In the genomic region with DNA sequence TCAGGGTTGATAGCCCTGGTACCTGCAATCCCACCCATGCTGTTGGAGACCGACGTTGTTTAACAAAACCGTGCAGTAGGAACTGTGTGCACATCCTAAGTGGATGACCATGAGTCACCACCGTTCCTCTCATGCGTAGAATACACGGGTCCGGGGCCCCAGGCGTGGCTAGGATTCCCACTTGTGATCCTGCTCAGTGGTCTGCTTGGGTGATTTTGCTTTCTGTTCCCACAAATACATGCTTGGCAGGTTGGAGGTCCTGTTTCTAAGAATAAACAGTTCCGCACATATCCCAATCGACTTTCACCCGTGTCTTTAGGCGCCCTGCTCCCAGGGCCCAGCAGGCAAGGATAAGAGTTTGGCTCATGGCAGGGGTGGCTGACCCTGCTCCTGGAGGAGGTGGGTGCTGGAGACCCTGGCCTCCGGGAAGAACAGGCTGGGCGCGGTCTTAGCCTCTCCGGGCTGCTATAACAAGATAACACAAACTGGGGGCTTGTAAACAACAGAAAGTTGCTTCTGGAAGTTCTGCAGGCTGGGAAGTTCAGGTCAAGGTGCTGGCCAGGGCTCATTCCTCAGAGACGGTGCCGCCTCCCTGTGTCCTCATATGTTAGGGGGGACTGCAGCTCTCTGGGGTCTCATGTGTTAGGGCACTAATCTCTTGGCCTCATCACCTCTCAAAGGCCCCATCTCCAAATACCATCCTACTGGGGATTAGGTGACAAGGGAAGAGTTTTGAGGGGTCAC, we compare ENCODE assay signal across 27 cellular contexts.
DNase-seq lines count a peak whose midpoint lies in the region; ATAC-seq, FAIRE-seq and TF ChIP-seq lines count a peak whose summit lies in the region.
"Had no signal": no experiment of that assay in that cellular context is flagged by ENCODE, and none has a peak within 500 bp of the region (broad histone marks: within the 10 kb centered on the region; RNA-seq: fewer than 3 reads in every experiment).

No MANE protein-coding gene starts in this region.

- H4K91ac ChIP-seq in H1 (replicated peaks; ENCODE audit: insufficient read length, low read length) (no peak overlapping the region), neuronal stem cell (ENCODE audit: low read depth, low read length, poor library complexity) (no peak overlapping the region)

- H2BK12ac ChIP-seq in H1 (ENCODE audit: low read depth, low read length) (0 out of 2 replicates have a peak overlapping the region, but pooled peaks have one; percentile 9), neuronal stem cell (ENCODE audit: low read length) (no peak overlapping the region)

- peaks cover 3% of the 10 kb centered on the region; the same call in 1 of the 2 replicates for H3K23me2 ChIP-seq in H1 (ENCODE audit: low read depth, low read length)

- H3K18ac ChIP-seq in H1 (ENCODE audit: extremely low read depth, low read length) (no peak overlapping the region), neuronal stem cell (ENCODE audit: low read length) (peak overlapping the region; percentile 54)

- H3K4ac ChIP-seq in H1 (replicated peaks; ENCODE audit: insufficient read length, low read depth, low read length) (no peak overlapping the region), neuronal stem cell (ENCODE audit: low read length) (no peak overlapping the region)

- no peak for TF ChIP-seq POLR2A in H1 (IDR thresholded peaks at IDR 0.05; ENCODE audit: control extremely low read depth in 1 of 2, low read depth in 2 of 2, low read length in 2 of 2)

- no peak overlapping the region for H4K5ac ChIP-seq in H1 (ENCODE audit: insufficient read length, low read depth, low read length)

- no peak overlapping the region for H3K14ac ChIP-seq in H1 (ENCODE audit: insufficient read length)
- H3K14ac ChIP-seq in neuronal stem cell (ENCODE audit: low read length): no peak overlapping the region

- intact Hi-C loops in Right ventricle myocardium inferior (cut with DNase I) (no loop called here), right cardiac atrium (cut with DNase I) (no loop called here)

- no peak overlapping the region for H2BK120ac ChIP-seq in H1 (replicated peaks; ENCODE audit: low read depth, low read length)
- H2BK120ac ChIP-seq in neuronal stem cell (ENCODE audit: low read depth, low read length): no peak overlapping the region

- no peak overlapping the region for H2BK20ac ChIP-seq in H1 (ENCODE audit: low read length)

- no peak for ATAC-seq in Right ventricle myocardium inferior
- ATAC-seq in right cardiac atrium: no peak
- ATAC-seq in GM21786 (IDR thresholded peaks at IDR 0.05; ENCODE audit: unreplicated experiment): no peak
- no peak for ATAC-seq in GM18907 (IDR thresholded peaks at IDR 0.05; ENCODE audit: unreplicated experiment)
- ATAC-seq: PC-3, SK-N-SH treated with all-trans-retinoic acid at 6 μM for 48 hours had no signal

- no peak overlapping the region for H3K56ac ChIP-seq in H1 (replicated peaks; ENCODE audit: insufficient read length, low read depth, low read length)

- H3K79me1 ChIP-seq in H1 (ENCODE audit: low read depth, low read length) (no peaks in the 10 kb centered on the region), neuronal stem cell (ENCODE audit: low read depth, low read length) (no peaks in the 10 kb centered on the region)

- FAIRE-seq in H1 (lab: Jason Lieb, UNC): no peak
- FAIRE-seq: GM12891 had no signal

- POLR2A ChIA-PET in H1 (lab: Charles Lee; ENCODE audit: partially characterized antibody): no interaction called here

- H3K9ac ChIP-seq in H1 (replicated peaks in 1 of 4; ENCODE audit: extremely low read depth in 1 of 4, low read depth in 3 of 4, low read length in 3 of 4): no peak overlapping the region
- H3K9ac ChIP-seq in neuronal stem cell (ENCODE audit: low read depth, low read length, poor library complexity): no peak overlapping the region

- H3K4me2 ChIP-seq in H1 (ENCODE audit: insufficient read depth in 1 of 2, low read depth in 2 of 2, low read length in 2 of 2): no peak overlapping the region
- no peak overlapping the region for H3K4me2 ChIP-seq in neuronal stem cell (ENCODE audit: insufficient read depth, low read length, poor library complexity, severe bottlenecking)

- H3K9me3 ChIP-seq in right cardiac atrium (ENCODE audit: control insufficient read depth, low read length) (no peaks in the 10 kb centered on the region), H1 (ENCODE audit: insufficient read depth in 2 of 2, low read depth in 1 of 2, low read length in 1 of 2) (no peaks in the 10 kb centered on the region), neuronal stem cell (replicated peaks in 1 of 2; ENCODE audit: control insufficient read depth in 2 of 2, insufficient read depth in 1 of 2, low read depth in 1 of 2, low read length in 2 of 2) (peaks cover 0 to 4% of the 10 kb centered on the region in 2 donors)
- H3K9me3 ChIP-seq: Caco-2, SJCRH30 had no signal

- 90% methylated on average over 18 of the region's 18 CpGs for WGBS in right cardiac atrium
- 87% methylated on average over 18 of the region's 18 CpGs; no CpG with 5 or more reads in 1 of the 2 experiments for whole genome bisulfite sequencing in H1 (ENCODE audit: extremely low coverage in 1 of 2, insufficient coverage in 1 of 2, insufficient read length in 1 of 2, insufficient replicate concordance in 2 of 2, low coverage in 1 of 2, low lambda C conversion rate in 2 of 2, missing lambda C conversion rate in 1 of 2), 2 experiments
- WGBS in neuronal stem cell (ENCODE audit: extremely low coverage in 2 of 2, insufficient read length in 2 of 2, insufficient replicate concordance in 1 of 2), 2 donors: no CpG with 5 or more reads among the region's 18 CpGs

- H2AFZ ChIP-seq in H1 (ENCODE audit: low read length): no peak overlapping the region
- H2AFZ ChIP-seq in neuronal stem cell (ENCODE audit: low read length): no peak overlapping the region

- peak; percentile 26 for DNase-seq in Right ventricle myocardium inferior (ENCODE audit: missing footprints)
- no peak for DNase-seq in right cardiac atrium
- DNase-seq in H1 (ENCODE audit: low read depth in 1 of 2, low spot score in 2 of 2): no peak
- DNase-seq in neuronal stem cell (ENCODE audit: low spot score): no peak
- no peak for DNase-seq in substantia nigra (lab: John Stamatoyannopoulos, UW)
- DNase-seq: C1 segment of cervical spinal cord; Caco-2; CD4-positive, alpha-beta memory T cell; DMS 273 treated with DMSO at 0.1 percent for 48 hours; DMS79; GF-D8; H9; KBM-7; NCI-H1105 treated with DMSO at 0.1 percent for 48 hours; NCI-H146; NCI-H1930; NCI-H2107; NCI-H446; NCI-H526; NCI-H82; NK-92 treated with Interleukin-12 subunit alpha and Interleukin-12 subunit beta, amount 100 ng/mL, for 24 hours; PC-3; SJCRH30 had no signal

- H2BK5ac ChIP-seq in H1 (ENCODE audit: low read depth, low read length): no peak overlapping the region
- no peak overlapping the region for H2BK5ac ChIP-seq in neuronal stem cell (ENCODE audit: low read length)

- H4K8ac ChIP-seq in H1 (ENCODE audit: extremely low read depth, insufficient read depth, low read length) (no peak overlapping the region), neuronal stem cell (ENCODE audit: low read depth, low read length) (no peak overlapping the region)

- TF ChIP-seq RAD21 in H1 (IDR thresholded peaks at IDR 0.05 in 1 of 2, conservative IDR thresholded peaks at IDR 0.05 in 1 of 2; ENCODE audit: low read depth in 2 of 2, low read length in 2 of 2): no peak

- no peak for TF ChIP-seq EP300 in H1 (IDR thresholded peaks at IDR 0.05; ENCODE audit: borderline replicate concordance in 1 of 2, low read depth in 2 of 2, low read length in 2 of 2)

- H3K4me1 ChIP-seq in right cardiac atrium (ENCODE audit: control insufficient read depth, insufficient read depth, low read length): no peaks in the 10 kb centered on the region
- peaks cover 0 to 5% (median 5%) of the 10 kb centered on the region in 4 experiments; a peak in 3 of 7 replicates for H3K4me1 ChIP-seq in H1 (replicated peaks in 1 of 4; ENCODE audit: control insufficient read depth in 3 of 4, insufficient read depth in 4 of 4, low read length in 3 of 4)
- peaks cover 0 to 6% of the 10 kb centered on the region in 2 donors for H3K4me1 ChIP-seq in neuronal stem cell (ENCODE audit: control insufficient read depth in 2 of 2, insufficient read depth in 1 of 2, low read depth in 1 of 2, low read length in 2 of 2)
- H3K4me1 ChIP-seq: Caco-2, SJCRH30 had no signal

- TF ChIP-seq CTCF in H1 (IDR thresholded peaks at IDR 0.05; ENCODE audit: control extremely low read depth in 1 of 3, insufficient read depth in 1 of 3, low read depth in 1 of 3, low read length in 3 of 3): no peak

- H3K4me3 ChIP-seq in right cardiac atrium (ENCODE audit: low read length) (no peak overlapping the region), H1 (ENCODE audit: extremely low read depth in 1 of 4, insufficient read depth in 2 of 4, low read depth in 3 of 4, low read length in 4 of 4) (no peak overlapping the region), neuronal stem cell (ENCODE audit: low read length in 2 of 2) (no peak overlapping the region)
- H3K4me3 ChIP-seq: SJCRH30 had no signal

- no peaks in the 10 kb centered on the region for H3K36me3 ChIP-seq in H1 (ENCODE audit: control insufficient read depth in 2 of 4, insufficient read depth in 4 of 4, low read length in 3 of 4)
- H3K36me3 ChIP-seq in neuronal stem cell (replicated peaks in 1 of 2; ENCODE audit: control insufficient read depth in 2 of 2, insufficient read depth in 2 of 2, low read length in 2 of 2): no peaks in the 10 kb centered on the region
- H3K36me3 ChIP-seq: SJCRH30 had no signal

- H4K20me1 ChIP-seq in H1 (replicated peaks in 1 of 2; ENCODE audit: control insufficient read depth in 1 of 2, insufficient read depth in 2 of 2, low read length in 2 of 2): no peaks in the 10 kb centered on the region

- H2AK5ac ChIP-seq in H1 (ENCODE audit: low read depth, low read length) (no peak overlapping the region), neuronal stem cell (ENCODE audit: low read depth, low read length) (no peak overlapping the region)

- CTCF ChIA-PET in H1 (lab: Charles Lee; ENCODE audit: partially characterized antibody): interaction anchor here (1.0 to 1.2 kb wide), 2 partner anchors 16 to 71 kb away, joined by 3 read pairs; no protein-coding TSS in a partner anchor

- H3K79me2 ChIP-seq in H1 (ENCODE audit: control insufficient read depth in 1 of 2, insufficient read depth in 2 of 2, low read length in 2 of 2): no peaks in the 10 kb centered on the region

- H2BK15ac ChIP-seq in H1 (ENCODE audit: low read length) (no peak overlapping the region), neuronal stem cell (ENCODE audit: low read length) (no peak overlapping the region)

- H3K23ac ChIP-seq in H1 (ENCODE audit: insufficient read length) (no peak overlapping the region), neuronal stem cell (ENCODE audit: low read depth, low read length, poor library complexity) (no peak overlapping the region)

- H3K27ac ChIP-seq in right cardiac atrium (ENCODE audit: low read length) (no peak overlapping the region), H1 (ENCODE audit: low read depth, low read length) (no peak overlapping the region), neuronal stem cell (replicated peaks; ENCODE audit: low read length) (no peak overlapping the region), substantia nigra (ENCODE audit: low read depth, low read length, poor library complexity, severe bottlenecking) (no peak overlapping the region)
- H3K27ac ChIP-seq: SJCRH30 had no signal

- no peaks in the 10 kb centered on the region for H3K27me3 ChIP-seq in right cardiac atrium (ENCODE audit: control insufficient read depth, insufficient read depth)
- H3K27me3 ChIP-seq in H1 (replicated peaks in 1 of 4; ENCODE audit: control insufficient read depth in 3 of 4, extremely low read depth in 1 of 4, insufficient read depth in 3 of 4, low read length in 3 of 4): no peaks in the 10 kb centered on the region; a peak in 1 of 7 replicates
- no peaks in the 10 kb centered on the region for H3K27me3 ChIP-seq in neuronal stem cell (ENCODE audit: control insufficient read depth in 3 of 3, insufficient read depth in 3 of 3, low read depth in 1 of 3, low read length in 3 of 3)
